ENCODE assay signal across 23 cellular contexts in genomic region chr14:75060420-75060819, GRCh38.
"Had no signal": no experiment of that assay in that cellular context is flagged by ENCODE, and none has a peak within 500 bp of the region (broad histone marks: within the 10 kb centered on the region; RNA-seq: fewer than 3 reads in every experiment).

No MANE protein-coding gene starts in this region.

- H3K9me3 ChIP-seq: adrenal gland, Peyer's patch had no signal

- H3K27ac Mint-ChIP-seq: activated CD4-positive, alpha-beta memory T cell treated with anti-CD3 and anti-CD28 coated beads, Interleukin-2, amount 10 ng/mL, durations not matched to agents 7 days and 5 days; activated CD4-positive, alpha-beta T cell treated with anti-CD3 and anti-CD28 coated beads, Interleukin-2, amount 10 ng/mL, durations not matched to agents 7 days and 5 days; activated naive CD8-positive, alpha-beta T cell treated with anti-CD3 and anti-CD28 coated beads, Interleukin-2, amount 10 ng/mL, durations not matched to agents 7 days and 5 days; activated T-cell treated with anti-CD3 and anti-CD28 coated beads, Interleukin-2, amount 50 U/mL, for 72 hours had no signal

- H3K9me3 Mint-ChIP-seq: activated CD4-positive, alpha-beta memory T cell treated with anti-CD3 and anti-CD28 coated beads, Interleukin-2, amount 10 ng/mL, durations not matched to agents 7 days and 5 days; activated CD4-positive, alpha-beta T cell treated with anti-CD3 and anti-CD28 coated beads, Interleukin-2, amount 10 ng/mL, durations not matched to agents 7 days and 5 days; activated T-cell treated with anti-CD3 and anti-CD28 coated beads, Interleukin-2, amount 50 U/mL, for 72 hours had no signal

- H3K27me3 Mint-ChIP-seq: activated CD4-positive, alpha-beta memory T cell treated with anti-CD3 and anti-CD28 coated beads, Interleukin-2, amount 10 ng/mL, durations not matched to agents 7 days and 5 days; activated CD4-positive, alpha-beta T cell treated with anti-CD3 and anti-CD28 coated beads, Interleukin-2, amount 10 ng/mL, durations not matched to agents 7 days and 5 days; activated naive CD8-positive, alpha-beta T cell treated with anti-CD3 and anti-CD28 coated beads, Interleukin-2, amount 10 ng/mL, durations not matched to agents 7 days and 5 days had no signal

- H3K4me3 Mint-ChIP-seq: activated CD4-positive, alpha-beta memory T cell treated with anti-CD3 and anti-CD28 coated beads, Interleukin-2, amount 10 ng/mL, durations not matched to agents 7 days and 5 days; activated CD4-positive, alpha-beta T cell treated with anti-CD3 and anti-CD28 coated beads, Interleukin-2, amount 10 ng/mL, durations not matched to agents 7 days and 5 days; activated naive CD8-positive, alpha-beta T cell treated with anti-CD3 and anti-CD28 coated beads, Interleukin-2, amount 10 ng/mL, durations not matched to agents 7 days and 5 days had no signal

- H3K36me3 ChIP-seq: adrenal gland had no signal

- ATAC-seq: activated T-cell treated with anti-CD3 and anti-CD28 coated beads, Interleukin-2, amount 50 U/mL, for 72 hours had no signal

- H3K27ac ChIP-seq: adrenal gland, Peyer's patch, RWPE1 had no signal

- H3K27me3 ChIP-seq: adrenal gland, Peyer's patch had no signal

- DNase-seq: activated CD4-positive, alpha-beta memory T cell treated with anti-CD3 and anti-CD28 coated beads, Interleukin-2, amount 10 ng/mL, durations not matched to agents 7 days and 5 days; activated CD4-positive, alpha-beta T cell treated with anti-CD3 and anti-CD28 coated beads, Interleukin-2, amount 10 ng/mL, durations not matched to agents 7 days and 5 days; activated CD4-positive, CD25-positive, alpha-beta regulatory T cell; activated naive CD4-positive, alpha-beta T cell treated with anti-CD3 and anti-CD28 coated beads, Interleukin-2, amount 50 U/mL, for 16 hours; activated naive CD8-positive, alpha-beta T cell treated with anti-CD3 and anti-CD28 coated beads, Interleukin-2, amount 10 ng/mL, durations not matched to agents 7 days and 5 days; activated T-cell treated with anti-CD3 and anti-CD28 coated beads for 4 hours; activated T-cell treated with anti-CD3 and anti-CD28 coated beads, Interleukin-2, amount 50 U/mL, for 72 hours; adrenal gland; anterior cingulate cortex; cerebellar nuclear complex; KG1; MV-4-11; NCI-H1092 treated with DMSO at 0.1 percent for 48 hours; NCI-H1417 treated with DMSO at 0.1 percent for 48 hours; NCI-H1694 treated with DMSO at 0.1 percent for 48 hours; NCI-H2029 treated with DMSO at 0.1 percent for 48 hours; NCI-H446; NCI-H524; Peyer's patch; SHP77; SW 1271; T1000 had no signal

- H3K4me3 ChIP-seq: adrenal gland, Peyer's patch had no signal
